9 cellular contexts compared by ENCODE assay signal in genomic region chr1:16905112-16905855, GRCh38. TPM values are rescaled to one million over a fixed set of nuclear protein-coding genes. Genes with fewer than 3 reads are reported as not detected.
DNase-seq lines count a peak whose midpoint lies in the region; ATAC-seq and TF ChIP-seq lines count a peak whose summit lies in the region.
"Had no signal": no experiment of that assay in that cellular context is flagged by ENCODE, and none has a peak within 500 bp of the region (broad histone marks: within the 10 kb centered on the region; RNA-seq: fewer than 3 reads in every experiment).

No MANE protein-coding gene starts in this region.

- no peaks in the 10 kb centered on the region for H3K79me2 ChIP-seq in neural progenitor cell (ENCODE audit: low read depth)

- peak; percentile 81 for DNase-seq in COLO829 (ENCODE audit: low spot score)
- DNase-seq in NCI-H2227 (lab: John Stamatoyannopoulos, UW; ENCODE audit: unreplicated experiment), result peak; percentile 78
- DNase-seq in activated CD4-positive, alpha-beta memory T cell treated with anti-CD3 and anti-CD28 coated beads for 36 hours, result peak; percentile 58
- peak; percentile 93 for DNase-seq in fibroblast of peridontal ligament (ENCODE audit: extremely low read depth)
- peak; percentile 76 for DNase-seq in neural progenitor cell (ENCODE audit: low spot score)
- no peak for DNase-seq in mesenteric fat pad (ENCODE audit: low spot score)

- H2AFZ ChIP-seq in neural progenitor cell (replicated peaks), result no peak overlapping the region

- peak overlapping the region; percentile 71 for H3K4me2 ChIP-seq in neural progenitor cell

- H3K27me3 ChIP-seq in neural progenitor cell, result no peaks in the 10 kb centered on the region

- ATAC-seq in GM19035 (IDR thresholded peaks at IDR 0.05; ENCODE audit: unreplicated experiment) (peak; percentile 80), HG03103 (IDR thresholded peaks at IDR 0.05; ENCODE audit: low read depth, unreplicated experiment) (peak; percentile 59)

- peaks cover 36% of the 10 kb centered on the region for H3F3A ChIP-seq in neural progenitor cell (ENCODE audit: low read depth)

- POLR2A ChIA-PET in activated CD4-positive, alpha-beta memory T cell treated with anti-CD3 and anti-CD28 coated beads for 36 hours (lab: Charles Lee), result interaction anchor here (0.5 to 3.2 kb wide), 18 partner anchors 9 to 1379 kb away, joined by 3 to 45 read pairs (median 5); partner anchors contain the start of genes CPLANE2, CROCC, DNAJC16 and RNU1-2

- H3K4me1 Mint-ChIP-seq in activated CD4-positive, alpha-beta memory T cell treated with anti-CD3 and anti-CD28 coated beads for 36 hours (ENCODE audit: low read depth), result peaks cover 26% of the 10 kb centered on the region
- peaks cover 20% of the 10 kb centered on the region for H3K4me1 Mint-ChIP-seq in neural progenitor cell

- intact Hi-C loops in activated CD4-positive, alpha-beta memory T cell treated with anti-CD3 and anti-CD28 coated beads for 36 hours (cut with micrococcal nuclease), result loop anchor here (2.0 to 10.0 kb wide), 4 partner anchors 180 to 1380 kb away; partner anchors contain the start of genes CASP9, DNAJC16, RCC2 and SZRD1

- no peaks in the 10 kb centered on the region for H3K9me3 ChIP-seq in neural progenitor cell (ENCODE audit: low read depth)

- no peaks in the 10 kb centered on the region for H3K36me3 Mint-ChIP-seq in activated CD4-positive, alpha-beta memory T cell treated with anti-CD3 and anti-CD28 coated beads for 36 hours
- no peaks in the 10 kb centered on the region for H3K36me3 Mint-ChIP-seq in neural progenitor cell
- H3K36me3 Mint-ChIP-seq: brain had no signal

- peak overlapping the region; percentile 99 for H3K9ac ChIP-seq in neural progenitor cell

- no peaks in the 10 kb centered on the region for H3K9me3 Mint-ChIP-seq in activated CD4-positive, alpha-beta memory T cell treated with anti-CD3 and anti-CD28 coated beads for 36 hours
- H3K9me3 Mint-ChIP-seq in neural progenitor cell, result peaks cover 9% of the 10 kb centered on the region

- no peak overlapping the region for H3K27ac Mint-ChIP-seq in activated CD4-positive, alpha-beta memory T cell treated with anti-CD3 and anti-CD28 coated beads for 36 hours
- H3K27ac Mint-ChIP-seq in neural progenitor cell, result no peak overlapping the region
- H3K27ac Mint-ChIP-seq: brain had no signal

- H3K4me3 ChIP-seq in neural progenitor cell, result peak overlapping the region; percentile 39

- no peak overlapping the region for H3K4me3 Mint-ChIP-seq in activated CD4-positive, alpha-beta memory T cell treated with anti-CD3 and anti-CD28 coated beads for 36 hours
- H3K4me3 Mint-ChIP-seq in neural progenitor cell, result no peak overlapping the region
- H3K4me3 Mint-ChIP-seq: brain had no signal

- no peaks in the 10 kb centered on the region for H3K36me3 ChIP-seq in neural progenitor cell

- no peak for TF ChIP-seq CTCF in neural progenitor cell (IDR thresholded peaks at IDR 0.05)

- H3K27ac ChIP-seq in neural progenitor cell, result peak overlapping the region; percentile 100

- H3K27me3 Mint-ChIP-seq in activated CD4-positive, alpha-beta memory T cell treated with anti-CD3 and anti-CD28 coated beads for 36 hours, result no peaks in the 10 kb centered on the region
- H3K27me3 Mint-ChIP-seq in neural progenitor cell (ENCODE audit: insufficient read depth, low read depth), result peaks cover 2% of the 10 kb centered on the region

- no peaks in the 10 kb centered on the region for H4K20me1 ChIP-seq in neural progenitor cell (ENCODE audit: low read depth)

- peaks cover 14% of the 10 kb centered on the region for H3K4me1 ChIP-seq in neural progenitor cell

- CTCF ChIA-PET in activated CD4-positive, alpha-beta memory T cell treated with anti-CD3 and anti-CD28 coated beads for 36 hours (lab: Charles Lee), result interaction anchor here (2.1 kb wide), 1 partner anchor 56 kb away, joined by 7 read pairs; no protein-coding TSS in a partner anchor

RNA-seq across cellular contexts. Expression of gene RNU1-2, which starts 9.5 kb away (rescaled TPM):
- total RNA-seq in activated CD4-positive, alpha-beta memory T cell treated with anti-CD3 and anti-CD28 coated beads for 36 hours, result 1,000 to 10,000 TPM; 1,390 to 1,409 TPM
- under 0.01 TPM in 2 replicates for total RNA-seq in neural progenitor cell (ENCODE audit: low replicate concordance)
- total RNA-seq in mesenteric fat pad, result 6,165 TPM

RNA-seq across cellular contexts. Expression of gene CROCC, which starts 16.4 kb away (rescaled TPM):
- total RNA-seq in activated CD4-positive, alpha-beta memory T cell treated with anti-CD3 and anti-CD28 coated beads for 36 hours, result 10 to 100 TPM; 15.9 to 18.7 TPM
- total RNA-seq in neural progenitor cell (ENCODE audit: low replicate concordance) (15.2 and 76.7 TPM in 2 replicates), mesenteric fat pad (14.4 TPM)

Comparison
In these comparisons a context has a peak if more than half of its experiments do, and no peak if none do; other contexts are left out.
1. RNA of gene RNU1-2, which starts 9.5 kb away (total RNA-seq): 6,165 TPM in mesenteric fat pad (single experiment) and 1,390 to 1,409 TPM in activated CD4-positive, alpha-beta memory T cell treated with anti-CD3 and anti-CD28 coated beads for 36 hours; under 0.01 TPM in neural progenitor cell; every median in the first group is over 1,000 times any median in the second.